ENCODE assay signal across 8 cellular contexts in genomic region chr3:108610651-108611050, GRCh38.
"Had no signal": no experiment of that assay in that cellular context is flagged by ENCODE, and none has a peak within 500 bp of the region (broad histone marks: within the 10 kb centered on the region; RNA-seq: fewer than 3 reads in every experiment).

No MANE protein-coding gene starts in this region.

- H2AFZ ChIP-seq: GM23338 had no signal

- ATAC-seq: GM23338 had no signal

- DNase-seq: H9, HCEC 1CT, KBM-7 had no signal

- H3K27me3 Mint-ChIP-seq: IgD-negative memory B cell had no signal

- H3K9me3 Mint-ChIP-seq: GM23338, H9, IgD-negative memory B cell had no signal

- H3K4me3 Mint-ChIP-seq: GM23338, H9, IgD-negative memory B cell had no signal

- FAIRE-seq: H1, H54, HTR-8/SVneo had no signal

- H3K4me3 ChIP-seq: GM23338 had no signal

- H3K27ac Mint-ChIP-seq: GM23338, H9, IgD-negative memory B cell had no signal

- H3K4me2 ChIP-seq: GM23338 had no signal
